ENCODE assay signal across 11 cellular contexts in genomic region chr10:48406204-48406603, GRCh38.
DNase-seq lines count a peak whose midpoint lies in the region; ATAC-seq and TF ChIP-seq lines count a peak whose summit lies in the region.
"Had no signal": no experiment of that assay in that cellular context is flagged by ENCODE, and none has a peak within 500 bp of the region (broad histone marks: within the 10 kb centered on the region; RNA-seq: fewer than 3 reads in every experiment).

No MANE protein-coding gene starts in this region.

- no peak for ATAC-seq in GM21367 (IDR thresholded peaks at IDR 0.05; ENCODE audit: unreplicated experiment)
- no peak for ATAC-seq in GM21717 (IDR thresholded peaks at IDR 0.05; ENCODE audit: unreplicated experiment)

- no peaks in the 10 kb centered on the region for H3K79me1 ChIP-seq in mesendoderm (ENCODE audit: low read length)

- WGBS in mesendoderm (ENCODE audit: extremely low coverage, insufficient coverage, low lambda C conversion rate): no CpG with 5 or more reads among the region's 3 CpGs

- intact Hi-C loops in dorsolateral prefrontal cortex (cut with DNase I): no loop called here

- H3K27me3 ChIP-seq in mesendoderm (ENCODE audit: insufficient read depth, low read length, poor library complexity): no peaks in the 10 kb centered on the region
- no peaks in the 10 kb centered on the region for H3K27me3 ChIP-seq in dorsolateral prefrontal cortex

- H2BK15ac ChIP-seq in mesendoderm (replicated peaks; ENCODE audit: low read depth): no peak overlapping the region

- H2BK5ac ChIP-seq in mesendoderm (ENCODE audit: low read length): no peak overlapping the region

- no peak overlapping the region for H3K18ac ChIP-seq in mesendoderm (ENCODE audit: low read length)

- DNase-seq in EH (ENCODE audit: low read depth): peak; percentile 41
- peak; percentile 85 for DNase-seq in M059J (ENCODE audit: low read depth)
- peak; percentile 30 for DNase-seq in dermis blood vessel endothelial cell
- DNase-seq in mesendoderm: peak; percentile 77
- DNase-seq in NK-92 treated with Interleukin-12 subunit alpha and Interleukin-12 subunit beta, amount 100 ng/mL, for 24 hours (lab: John Stamatoyannopoulos, UW): no peak
- DNase-seq in dorsolateral prefrontal cortex: no peak
- DNase-seq: CD8-positive, alpha-beta memory T cell; stimulated activated CD4-positive, alpha-beta T cell treated with anti-CD3 and anti-CD28 coated beads, Interleukin-15, amount 100 ng/mL, for 24 hours; stimulated activated naive B cell treated with anti-CD40 and anti-IgM and Interleukin-4, amounts not matched to agents 10 μg/mL and 1 μg/mL and 100 μg/mL, for 72 hours had no signal

- no peak for TF ChIP-seq CTCF in dorsolateral prefrontal cortex (IDR thresholded peaks at IDR 0.05 in 54 of 56, conservative IDR thresholded peaks at IDR 0.05 in 2 of 56; ENCODE audit: low read depth in 1 of 56, partially characterized antibody in 56 of 56)

- no peak overlapping the region for H3K4ac ChIP-seq in mesendoderm (ENCODE audit: low read depth, low read length)

- H4K8ac ChIP-seq in mesendoderm (ENCODE audit: low read depth, low read length): no peak overlapping the region

- H3K4me3 ChIP-seq in mesendoderm (ENCODE audit: low read length) (no peak overlapping the region), dorsolateral prefrontal cortex (no peak overlapping the region)

- H3K56ac ChIP-seq in mesendoderm (ENCODE audit: low read length): no peak overlapping the region

- no peak overlapping the region for H3K23ac ChIP-seq in mesendoderm (ENCODE audit: low read length)

- H2AK5ac ChIP-seq in mesendoderm (ENCODE audit: low read length): no peak overlapping the region

- H3K79me2 ChIP-seq in mesendoderm (ENCODE audit: control insufficient read depth, insufficient read depth, low read length): no peaks in the 10 kb centered on the region

- peaks cover 1% of the 10 kb centered on the region for H3K36me3 ChIP-seq in mesendoderm (ENCODE audit: control insufficient read depth, insufficient read depth, low read length)

- no peak overlapping the region for H3K4me2 ChIP-seq in mesendoderm (ENCODE audit: low read length)

- H3K27ac ChIP-seq in mesendoderm (ENCODE audit: low read depth, low read length) (no peak overlapping the region), dorsolateral prefrontal cortex (peak overlapping the region in 27 of 59 donors; percentile 1 to 56 (median 29))

- H2BK120ac ChIP-seq in mesendoderm (ENCODE audit: low read depth, low read length): no peak overlapping the region

- H3K4me1 ChIP-seq in mesendoderm (ENCODE audit: control insufficient read depth, low read depth, low read length): no peaks in the 10 kb centered on the region

- no peak overlapping the region for H3K9ac ChIP-seq in mesendoderm (ENCODE audit: low read length)

- H4K5ac ChIP-seq in mesendoderm (ENCODE audit: low read length): no peak overlapping the region

Comparison
In these comparisons a context has a peak if more than half of its experiments do, and no peak if none do; other contexts are left out.
1. DNase-seq: peak in EH (single experiment), M059J (single experiment), dermis blood vessel endothelial cell (single experiment) and mesendoderm (single experiment); none in NK-92 treated with Interleukin-12 subunit alpha and Interleukin-12 subunit beta, amount 100 ng/mL, for 24 hours (single experiment) and dorsolateral prefrontal cortex (0 of 10).